Comparison of ENCODE assay signal across 7 cellular contexts in the genomic region with DNA sequence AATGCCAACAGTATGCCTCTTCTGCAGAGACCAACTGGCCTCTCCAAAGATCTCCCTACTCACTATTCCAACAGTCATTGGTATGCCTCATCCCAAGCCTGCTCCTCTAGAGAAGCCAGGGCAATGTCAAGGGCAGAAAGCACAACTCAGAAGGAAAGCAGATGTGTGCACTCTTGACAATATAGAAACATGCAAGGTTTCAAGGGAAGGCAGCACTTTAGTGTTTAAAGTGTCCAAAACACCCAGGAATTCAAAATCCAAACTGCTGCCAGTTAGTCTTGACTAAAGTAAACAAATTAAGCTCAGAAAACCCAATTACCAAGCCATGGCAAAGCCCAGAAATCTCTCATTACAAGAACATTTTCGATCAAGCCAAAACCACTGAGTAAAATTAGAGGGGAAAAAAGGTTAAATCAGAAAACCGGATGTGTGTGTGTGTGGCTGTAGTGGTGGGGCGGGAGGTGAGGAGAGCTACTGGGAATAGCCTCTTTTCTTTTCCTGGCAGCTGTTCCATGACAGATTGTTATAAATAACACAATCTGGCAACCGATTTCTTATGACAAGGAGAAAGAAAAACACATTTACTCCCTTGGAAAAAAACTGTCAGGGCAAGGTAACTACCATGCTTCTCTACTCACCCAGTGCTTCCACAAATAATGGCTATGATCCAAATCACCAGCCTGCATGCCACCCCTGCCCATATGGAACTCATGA. TPM values are rescaled to one million over a fixed set of nuclear protein-coding genes. Genes with fewer than 3 reads are reported as not detected.
DNase-seq lines count a peak whose midpoint lies in the region; ATAC-seq and TF ChIP-seq lines count a peak whose summit lies in the region.

No MANE protein-coding gene starts in this region.

- no peaks in the 10 kb centered on the region for H3K27me3 Mint-ChIP-seq in activated T-helper 17 cell treated with anti-CD3 and anti-CD28 coated beads, Interleukin-2, amount 50 U/mL, for 72 hours

- H3K9me3 Mint-ChIP-seq in activated T-helper 17 cell treated with anti-CD3 and anti-CD28 coated beads, Interleukin-2, amount 50 U/mL, for 72 hours: no peaks in the 10 kb centered on the region

- H3K4me3 ChIP-seq in right cardiac atrium (ENCODE audit: low read length) (no peak overlapping the region), suprapubic skin (no peak overlapping the region)

- 13% methylated on average over 4 of the region's 4 CpGs for WGBS in right cardiac atrium
- 5% methylated on average over 4 of the region's 4 CpGs for WGBS in suprapubic skin

- H3K36me3 Mint-ChIP-seq in activated T-helper 17 cell treated with anti-CD3 and anti-CD28 coated beads, Interleukin-2, amount 50 U/mL, for 72 hours (ENCODE audit: low read depth): no peaks in the 10 kb centered on the region

- no peak for TF ChIP-seq POLR2A in suprapubic skin (IDR thresholded peaks at IDR 0.05)

- peak; percentile 34 for ATAC-seq in activated T-helper 17 cell treated with anti-CD3 and anti-CD28 coated beads, Interleukin-2, amount 50 U/mL, for 72 hours (replicated peaks)
- ATAC-seq in right cardiac atrium: peak; percentile 87 to 93

- H3K27me3 ChIP-seq in right cardiac atrium (ENCODE audit: control insufficient read depth, insufficient read depth): no peaks in the 10 kb centered on the region
- no peaks in the 10 kb centered on the region for H3K27me3 ChIP-seq in suprapubic skin

- intact Hi-C loops in right cardiac atrium (cut with DNase I): no loop called here

- H3K4me1 Mint-ChIP-seq in activated T-helper 17 cell treated with anti-CD3 and anti-CD28 coated beads, Interleukin-2, amount 50 U/mL, for 72 hours: peaks cover 4% of the 10 kb centered on the region

- no peak for TF ChIP-seq EP300 in suprapubic skin (IDR thresholded peaks at IDR 0.05)

- DNase-seq in M059J (ENCODE audit: low read depth) (peak; percentile 80), right cardiac atrium (peak; percentile 24 to 57 (median 49)), suprapubic skin (ENCODE audit: low spot score in 2 of 2) (no peak), T1000 (lab: John Stamatoyannopoulos, UW) (no peak), GM13976 (ENCODE audit: low spot score) (no peak)
- no peak for DNase-seq in central memory CD4-positive, alpha-beta T cell

- H3K4me3 Mint-ChIP-seq in activated T-helper 17 cell treated with anti-CD3 and anti-CD28 coated beads, Interleukin-2, amount 50 U/mL, for 72 hours: peak overlapping the region; percentile 34

- TF ChIP-seq CTCF in suprapubic skin (IDR thresholded peaks at IDR 0.05) (no peak), GM13976 (IDR thresholded peaks at IDR 0.05; ENCODE audit: borderline replicate concordance, control extremely low read depth, extremely low read depth, insufficient read depth, missing control alignments) (no peak)

- H3K27ac ChIP-seq in right cardiac atrium (ENCODE audit: low read length): peak overlapping the region; percentile 61
- peak overlapping the region; percentile 26 for H3K27ac ChIP-seq in suprapubic skin

- in situ Hi-C loops in GM13976 (cut with MboI; ENCODE audit: low sequenced_read_pairs, unreplicated experiment): no loop called here

- H3K36me3 ChIP-seq in suprapubic skin: no peaks in the 10 kb centered on the region

- H3K4me1 ChIP-seq in right cardiac atrium (ENCODE audit: control insufficient read depth, insufficient read depth, low read length): peaks cover 6% of the 10 kb centered on the region
- peaks cover 34% of the 10 kb centered on the region for H3K4me1 ChIP-seq in suprapubic skin

- H3K9me3 ChIP-seq in right cardiac atrium (ENCODE audit: control insufficient read depth, low read length): no peaks in the 10 kb centered on the region
- no peaks in the 10 kb centered on the region for H3K9me3 ChIP-seq in suprapubic skin

- no peak overlapping the region for H3K27ac Mint-ChIP-seq in activated T-helper 17 cell treated with anti-CD3 and anti-CD28 coated beads, Interleukin-2, amount 50 U/mL, for 72 hours

RNA-seq across cellular contexts. Expression of gene EIF2B3, which starts 39.2 kb away (rescaled TPM):
- 41.3 and 48.0 TPM in 2 replicates for total RNA-seq in M059J (2014; rRNA removed; shearing (Covaris generic))
- total RNA-seq in activated T-helper 17 cell treated with anti-CD3 and anti-CD28 coated beads, Interleukin-2, amount 50 U/mL, for 72 hours: 10 to 100 TPM; 20.1 to 44.2 TPM
- 10 to 100 TPM; 28.9 to 37.1 (median 31.9) TPM for total RNA-seq in right cardiac atrium
- polyA plus RNA-seq in right cardiac atrium: 32.9 TPM
- total RNA-seq in suprapubic skin: 10 to 100 TPM; 14.1 to 20.8 (median 19.6) TPM

Comparison
In these comparisons a context has a peak if more than half of its experiments do, and no peak if none do; other contexts are left out.
1. DNase-seq: peak in M059J (single experiment) and right cardiac atrium (3 of 3); none in suprapubic skin (0 of 2), central memory CD4-positive, alpha-beta T cell (single experiment), T1000 (single experiment) and GM13976 (single experiment).